ENCODE assay signal across 8 cellular contexts in the genomic region with DNA sequence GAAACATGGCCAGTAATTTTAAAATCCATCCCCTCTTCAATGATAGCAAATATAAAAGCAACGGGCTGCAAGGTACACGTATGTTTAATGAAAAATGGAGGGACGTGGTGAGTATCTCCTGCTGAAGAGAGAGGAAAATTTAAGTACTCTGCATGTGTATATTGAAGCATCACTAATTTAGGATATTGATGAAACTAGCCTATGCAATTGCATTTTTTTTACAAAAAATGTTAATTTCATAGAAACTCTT. TPM values are rescaled to one million over a fixed set of nuclear protein-coding genes. Genes with fewer than 3 reads are reported as not detected.
DNase-seq lines count a peak whose midpoint lies in the region; ATAC-seq and TF ChIP-seq lines count a peak whose summit lies in the region.

No MANE protein-coding gene starts in this region.

- H3K4me3 Mint-ChIP-seq in stimulated activated naive B cell treated with anti-CD40 and anti-IgM and Interleukin-4, amounts not matched to agents 10 μg/mL and 1 μg/mL and 100 μg/mL, for 72 hours = no peak overlapping the region

- POLR2A ChIA-PET in HCT116 (lab: Charles Lee) = no interaction called here

- no peak overlapping the region for H3K27ac Mint-ChIP-seq in stimulated activated naive B cell treated with anti-CD40 and anti-IgM and Interleukin-4, amounts not matched to agents 10 μg/mL and 1 μg/mL and 100 μg/mL, for 72 hours

- H3K27me3 ChIP-seq in HCT116 (ENCODE audit: insufficient read depth, low read length) = no peaks in the 10 kb centered on the region
- no peaks in the 10 kb centered on the region for H3K27me3 ChIP-seq in kidney epithelial cell (ENCODE audit: control insufficient read depth, insufficient read depth, low read length)

- RAD21 ChIA-PET in HCT116 (lab: Charles Lee; ENCODE audit: low non-redundant PET in 1 of 2, low total read pairs in 2 of 2, uncharacterized antibody in 2 of 2, unreplicated experiment in 2 of 2) = no interaction called here

- TF ChIP-seq CTCF in HCT116 (IDR thresholded peaks at IDR 0.05 in 2 of 3, conservative IDR thresholded peaks at IDR 0.05 in 1 of 3; ENCODE audit: borderline replicate concordance in 1 of 3, insufficient read depth in 1 of 3, low read depth in 2 of 3, low read length in 2 of 3) = no peak
- TF ChIP-seq CTCF in kidney epithelial cell (IDR thresholded peaks at IDR 0.05; ENCODE audit: insufficient read depth, low read length, poor library complexity, severe bottlenecking) = no peak

- H3K79me2 ChIP-seq in HCT116 (ENCODE audit: insufficient read depth, low read length) = no peaks in the 10 kb centered on the region

- no peaks in the 10 kb centered on the region for H3K9me2 ChIP-seq in HCT116 (ENCODE audit: insufficient read depth)

- no peak for TF ChIP-seq POLR2A in HCT116 (IDR thresholded peaks at IDR 0.05; ENCODE audit: borderline replicate concordance, extremely low read depth, insufficient read depth, insufficient read length)

- no peaks in the 10 kb centered on the region for H3K9me3 Mint-ChIP-seq in stimulated activated naive B cell treated with anti-CD40 and anti-IgM and Interleukin-4, amounts not matched to agents 10 μg/mL and 1 μg/mL and 100 μg/mL, for 72 hours

- no peaks in the 10 kb centered on the region for H3K27me3 Mint-ChIP-seq in stimulated activated naive B cell treated with anti-CD40 and anti-IgM and Interleukin-4, amounts not matched to agents 10 μg/mL and 1 μg/mL and 100 μg/mL, for 72 hours

- H3K4me3 ChIP-seq in HCT116 (replicated peaks in 1 of 2; ENCODE audit: low read depth in 1 of 2, low read length in 2 of 2) (peak overlapping the region; percentile 56 to 65), kidney epithelial cell (ENCODE audit: low read depth, low read length) (peak overlapping the region; percentile 83)

- H3K9me3 ChIP-seq in HCT116 (ENCODE audit: control insufficient read depth in 1 of 2, insufficient read depth in 1 of 2, low read depth in 1 of 2, low read length in 2 of 2) = no peaks in the 10 kb centered on the region

- H3K36me3 ChIP-seq in HCT116 (ENCODE audit: control insufficient read depth in 1 of 2, insufficient read depth in 2 of 2, low read length in 2 of 2) (no peaks in the 10 kb centered on the region), kidney epithelial cell (ENCODE audit: control insufficient read depth, insufficient read depth, low read length) (no peaks in the 10 kb centered on the region)

- ATAC-seq in HCT116 (no peak), HG03196 (IDR thresholded peaks at IDR 0.05; ENCODE audit: unreplicated experiment) (no peak)
- no peak for ATAC-seq in stimulated activated naive B cell treated with anti-CD40 and anti-IgM and Interleukin-4, amounts not matched to agents 10 μg/mL and 1 μg/mL and 100 μg/mL, for 72 hours (replicated peaks)

- H3K4me1 Mint-ChIP-seq in stimulated activated naive B cell treated with anti-CD40 and anti-IgM and Interleukin-4, amounts not matched to agents 10 μg/mL and 1 μg/mL and 100 μg/mL, for 72 hours = peaks cover 4 to 7% of the 10 kb centered on the region in 2 donors

- no peak for DNase-seq in HCT116 (ENCODE audit: low read depth, low spot score)
- DNase-seq in kidney epithelial cell (ENCODE audit: low read depth) = no peak
- no peak for DNase-seq in substantia nigra (lab: John Stamatoyannopoulos, UW)
- DNase-seq in NOMO-1 (lab: John Stamatoyannopoulos, UW; ENCODE audit: unreplicated experiment in 2 of 2) = no peak
- no peak for DNase-seq in globus pallidus (ENCODE audit: low spot score)
- no peak for DNase-seq in stimulated activated naive B cell treated with anti-CD40 and anti-IgM and Interleukin-4, amounts not matched to agents 10 μg/mL and 1 μg/mL and 100 μg/mL, for 72 hours

- CTCF ChIA-PET in HCT116 (lab: Charles Lee) = interaction anchor here (1.0 to 1.8 kb wide), 2 partner anchors 39 to 702 kb away, joined by 4 read pairs; no protein-coding TSS in a partner anchor

- H3K27ac ChIP-seq in HCT116 (ENCODE audit: low read depth, low read length) (no peak overlapping the region), angular gyrus (ENCODE audit: low read depth, low read length) (peak overlapping the region; percentile 97), substantia nigra (ENCODE audit: low read depth, low read length, poor library complexity, severe bottlenecking) (peak overlapping the region; percentile 93)

- peak overlapping the region; percentile 56 for H2AFZ ChIP-seq in HCT116 (ENCODE audit: low read depth, low read length, poor library complexity, severe bottlenecking)

- no peak for TF ChIP-seq RAD21 in HCT116 (IDR thresholded peaks at IDR 0.05; ENCODE audit: low read depth)

- BruUV-seq in HCT116 (replicated peaks; lab: Mats Ljungman, UMichigan) = no TSS peak

- intact Hi-C loops in HCT116 (cut with micrococcal nuclease) = no loop called here

- H4K20me1 ChIP-seq in HCT116 (ENCODE audit: insufficient read depth) = no peaks in the 10 kb centered on the region

- H3K9ac ChIP-seq in HCT116 (ENCODE audit: low read length) = peak overlapping the region; percentile 67; the same call in 1 of the 2 replicates

- no peaks in the 10 kb centered on the region for H3K36me3 Mint-ChIP-seq in stimulated activated naive B cell treated with anti-CD40 and anti-IgM and Interleukin-4, amounts not matched to agents 10 μg/mL and 1 μg/mL and 100 μg/mL, for 72 hours

- peak overlapping the region; percentile 75 for H3K4me2 ChIP-seq in HCT116 (ENCODE audit: low read length)

- H3K4me1 ChIP-seq in HCT116 (ENCODE audit: control insufficient read depth in 1 of 2, insufficient read depth in 2 of 2, low read length in 2 of 2) = peaks cover 12 to 15% of the 10 kb centered on the region in 2 experiments

TF ChIP-seq in HCT116, 20 proteins besides CTCF, POLR2A, EP300 and RAD21:
- no peak for TF ChIP-seq ZFX (IDR thresholded peaks at IDR 0.05)
- no peak for TF ChIP-seq EGR1 (IDR thresholded peaks at IDR 0.05; ENCODE audit: low read depth)
- TF ChIP-seq ZNF274 (IDR thresholded peaks at IDR 0.05; ENCODE audit: low read depth, low read length) = no peak
- TF ChIP-seq, protein P1, sequence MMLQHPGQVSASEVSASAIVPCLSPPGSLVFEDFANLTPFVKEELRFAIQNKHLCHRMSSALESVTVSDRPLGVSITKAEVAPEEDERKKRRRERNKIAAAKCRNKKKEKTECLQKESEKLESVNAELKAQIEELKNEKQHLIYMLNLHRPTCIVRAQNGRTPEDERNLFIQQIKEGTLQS (IDR thresholded peaks at IDR 0.05) = no peak
- TF ChIP-seq JUND (IDR thresholded peaks at IDR 0.05) = no peak
- TF ChIP-seq POLR2AphosphoS5 (IDR thresholded peaks at IDR 0.05; ENCODE audit: low read depth, low read length) = no peak
- TF ChIP-seq, protein P2, sequence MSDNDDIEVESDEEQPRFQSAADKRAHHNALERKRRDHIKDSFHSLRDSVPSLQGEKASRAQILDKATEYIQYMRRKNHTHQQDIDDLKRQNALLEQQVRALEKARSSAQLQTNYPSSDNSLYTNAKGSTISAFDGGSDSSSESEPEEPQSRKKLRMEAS (IDR thresholded peaks at IDR 0.05) = no peak
- no peak for TF ChIP-seq FOSL1 (IDR thresholded peaks at IDR 0.05; ENCODE audit: low read depth)
- TF ChIP-seq, protein P3, sequence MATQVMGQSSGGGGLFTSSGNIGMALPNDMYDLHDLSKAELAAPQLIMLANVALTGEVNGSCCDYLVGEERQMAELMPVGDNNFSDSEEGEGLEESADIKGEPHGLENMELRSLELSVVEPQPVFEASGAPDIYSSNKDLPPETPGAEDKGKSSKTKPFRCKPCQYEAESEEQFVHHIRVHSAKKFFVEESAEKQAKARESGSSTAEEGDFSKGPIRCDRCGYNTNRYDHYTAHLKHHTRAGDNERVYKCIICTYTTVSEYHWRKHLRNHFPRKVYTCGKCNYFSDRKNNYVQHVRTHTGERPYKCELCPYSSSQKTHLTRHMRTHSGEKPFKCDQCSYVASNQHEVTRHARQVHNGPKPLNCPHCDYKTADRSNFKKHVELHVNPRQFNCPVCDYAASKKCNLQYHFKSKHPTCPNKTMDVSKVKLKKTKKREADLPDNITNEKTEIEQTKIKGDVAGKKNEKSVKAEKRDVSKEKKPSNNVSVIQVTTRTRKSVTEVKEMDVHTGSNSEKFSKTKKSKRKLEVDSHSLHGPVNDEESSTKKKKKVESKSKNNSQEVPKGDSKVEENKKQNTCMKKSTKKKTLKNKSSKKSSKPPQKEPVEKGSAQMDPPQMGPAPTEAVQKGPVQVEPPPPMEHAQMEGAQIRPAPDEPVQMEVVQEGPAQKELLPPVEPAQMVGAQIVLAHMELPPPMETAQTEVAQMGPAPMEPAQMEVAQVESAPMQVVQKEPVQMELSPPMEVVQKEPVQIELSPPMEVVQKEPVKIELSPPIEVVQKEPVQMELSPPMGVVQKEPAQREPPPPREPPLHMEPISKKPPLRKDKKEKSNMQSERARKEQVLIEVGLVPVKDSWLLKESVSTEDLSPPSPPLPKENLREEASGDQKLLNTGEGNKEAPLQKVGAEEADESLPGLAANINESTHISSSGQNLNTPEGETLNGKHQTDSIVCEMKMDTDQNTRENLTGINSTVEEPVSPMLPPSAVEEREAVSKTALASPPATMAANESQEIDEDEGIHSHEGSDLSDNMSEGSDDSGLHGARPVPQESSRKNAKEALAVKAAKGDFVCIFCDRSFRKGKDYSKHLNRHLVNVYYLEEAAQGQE (IDR thresholded peaks at IDR 0.05; ENCODE audit: low read depth) = no peak
- no peak for TF ChIP-seq ELF1 (IDR thresholded peaks at IDR 0.05; ENCODE audit: borderline replicate concordance, low read depth)
- TF ChIP-seq, protein P4, sequence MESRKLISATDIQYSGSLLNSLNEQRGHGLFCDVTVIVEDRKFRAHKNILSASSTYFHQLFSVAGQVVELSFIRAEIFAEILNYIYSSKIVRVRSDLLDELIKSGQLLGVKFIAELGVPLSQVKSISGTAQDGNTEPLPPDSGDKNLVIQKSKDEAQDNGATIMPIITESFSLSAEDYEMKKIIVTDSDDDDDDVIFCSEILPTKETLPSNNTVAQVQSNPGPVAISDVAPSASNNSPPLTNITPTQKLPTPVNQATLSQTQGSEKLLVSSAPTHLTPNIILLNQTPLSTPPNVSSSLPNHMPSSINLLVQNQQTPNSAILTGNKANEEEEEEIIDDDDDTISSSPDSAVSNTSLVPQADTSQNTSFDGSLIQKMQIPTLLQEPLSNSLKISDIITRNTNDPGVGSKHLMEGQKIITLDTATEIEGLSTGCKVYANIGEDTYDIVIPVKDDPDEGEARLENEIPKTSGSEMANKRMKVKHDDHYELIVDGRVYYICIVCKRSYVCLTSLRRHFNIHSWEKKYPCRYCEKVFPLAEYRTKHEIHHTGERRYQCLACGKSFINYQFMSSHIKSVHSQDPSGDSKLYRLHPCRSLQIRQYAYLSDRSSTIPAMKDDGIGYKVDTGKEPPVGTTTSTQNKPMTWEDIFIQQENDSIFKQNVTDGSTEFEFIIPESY (IDR thresholded peaks at IDR 0.05; ENCODE audit: extremely low read depth, insufficient replicate concordance, low read length) = no peak
- TF ChIP-seq CBX3 (IDR thresholded peaks at IDR 0.05; ENCODE audit: low read depth) = no peak

RNA-seq across cellular contexts. Expression of a gene that starts 0.4 kb away (rescaled TPM):
- total RNA-seq in HCT116 (2021; ENCODE audit: unreplicated experiment) (12.0 TPM), kidney epithelial cell (17.9 and 18.8 TPM in 2 replicates)
- 2.6 and 3.1 TPM in 2 replicates for polyA plus RNA-seq in HCT116 (2012)
